In genomic region chr15:92917606-92918407, GRCh38 we compare ENCODE assay signal across 8 cellular contexts. TPM values are rescaled to one million over a fixed set of nuclear protein-coding genes. Genes with fewer than 3 reads are reported as not detected.
DNase-seq lines count a peak whose midpoint lies in the region; TF ChIP-seq lines count a peak whose summit lies in the region.

No MANE protein-coding gene starts in this region.

- H3K36me3 Mint-ChIP-seq in CD8-positive, alpha-beta memory T cell = peaks cover 4 to 57% (median 8%) of the 10 kb centered on the region in 3 donors

- intact Hi-C loops in vagina (cut with DNase I) = loop anchor here (5.0 kb wide), 1 partner anchor 111 kb away; no protein-coding TSS in a partner anchor

- no peaks in the 10 kb centered on the region for H3K36me3 ChIP-seq in CD8-positive, alpha-beta memory T cell (ENCODE audit: insufficient read depth, low read length)
- no peaks in the 10 kb centered on the region for H3K36me3 ChIP-seq in vagina

- peak overlapping the region in 6 of 7 donors; percentile 55 to 79 (median 64) for H3K4me3 Mint-ChIP-seq in CD8-positive, alpha-beta memory T cell

- CTCF ChIA-PET in CD8-positive, alpha-beta memory T cell (lab: Charles Lee) = interaction anchor here (0.6 to 10.5 kb wide), 22 partner anchors 8 to 121 kb away, joined by 3 to 119 read pairs (median 4); partner anchors contain the start of gene CHD2
- CTCF ChIA-PET in HEK293T (lab: Yijun Ruan, JAX) = interaction anchor here (0.6 to 5.7 kb wide), 8 partner anchors 9 to 121 kb away, joined by 3 to 31 read pairs (median 4); partner anchors contain the start of gene CHD2

- H3K4me3 ChIP-seq in CD8-positive, alpha-beta memory T cell (ENCODE audit: low read length) = peak overlapping the region; percentile 25
- peak overlapping the region; percentile 11 to 23 for H3K4me3 ChIP-seq in vagina

- peak overlapping the region; percentile 67 to 100 (median 93) for H3K27ac Mint-ChIP-seq in CD8-positive, alpha-beta memory T cell

- TF ChIP-seq POLR2A in vagina (IDR thresholded peaks at IDR 0.05) = no peak

- POLR2A ChIA-PET in CD8-positive, alpha-beta memory T cell (lab: Charles Lee) = interaction anchor here (0.7 to 6.4 kb wide), 9 partner anchors 9 to 121 kb away, joined by 3 to 60 read pairs (median 4); no protein-coding TSS in a partner anchor
- POLR2A ChIA-PET in HEK293T (lab: Yijun Ruan, JAX) = interaction anchor here (0.9 to 2.7 kb wide), 9 partner anchors 13 to 114 kb away, joined by 3 to 13 read pairs (median 5); partner anchors contain the start of gene CHD2

- peaks cover 74 to 94% (median 90%) of the 10 kb centered on the region in 3 donors for H3K4me1 Mint-ChIP-seq in CD8-positive, alpha-beta memory T cell

- H3K27me3 Mint-ChIP-seq in CD8-positive, alpha-beta memory T cell = peaks cover 0 to 3% of the 10 kb centered on the region in 2 donors

- no peaks in the 10 kb centered on the region for H3K9me3 ChIP-seq in CD8-positive, alpha-beta memory T cell (ENCODE audit: low read length)
- no peaks in the 10 kb centered on the region for H3K9me3 ChIP-seq in vagina

- no peaks in the 10 kb centered on the region for H3K27me3 ChIP-seq in CD8-positive, alpha-beta memory T cell (ENCODE audit: insufficient read depth, low read length, poor library complexity, severe bottlenecking)
- no peaks in the 10 kb centered on the region for H3K27me3 ChIP-seq in vagina

- DNase-seq in CD8-positive, alpha-beta memory T cell = peak; percentile 83 to 93 (median 86)
- DNase-seq in HEK293T (ENCODE audit: extremely low spot score) (peak; percentile 77), NCI-H2029 (lab: John Stamatoyannopoulos, UW) (peak; percentile 79), T-helper 9 cell (peak; percentile 89), astrocyte of the hippocampus (ENCODE audit: low read depth, low spot score) (peak; percentile 97), hepatic stellate cell (ENCODE audit: low spot score) (peak; percentile 74), renal cortical epithelial cell (ENCODE audit: low read depth) (peak; percentile 91), vagina (ENCODE audit: extremely low spot score in 2 of 2) (no peak)

- H3K9me3 Mint-ChIP-seq in CD8-positive, alpha-beta memory T cell = no peaks in the 10 kb centered on the region

- peaks cover 90% of the 10 kb centered on the region for H3K4me1 ChIP-seq in CD8-positive, alpha-beta memory T cell (ENCODE audit: insufficient read depth, low read length)
- H3K4me1 ChIP-seq in vagina = peaks cover 100% of the 10 kb centered on the region

- H3K27ac ChIP-seq in CD8-positive, alpha-beta memory T cell (ENCODE audit: low read depth, low read length) = peak overlapping the region; percentile 20
- peak overlapping the region; percentile 89 for H3K27ac ChIP-seq in vagina

- peak; percentile 92 to 95 (median 92) for TF ChIP-seq CTCF in vagina (IDR thresholded peaks at IDR 0.05)

TF ChIP-seq in HEK293T, 16 proteins besides CTCF, POLR2A, EP300 and RAD21:
- TF ChIP-seq NFRKB (IDR thresholded peaks at IDR 0.05) = peak; percentile 73; the same call in 1 of the 2 replicates
- 0 out of 2 replicates have a peak, but pooled peaks have one; percentile 37 for TF ChIP-seq FOXK2 (IDR thresholded peaks at IDR 0.05)
- no peak for TF ChIP-seq L3MBTL2 (conservative IDR thresholded peaks at IDR 0.05)
- TF ChIP-seq HDGF (IDR thresholded peaks at IDR 0.05; ENCODE audit: borderline replicate concordance) = no peak
- 0 out of 2 replicates have a peak, but pooled peaks have one; percentile 16 for TF ChIP-seq PKNOX1 (IDR thresholded peaks at IDR 0.05)

RNA-seq across cellular contexts. Expression of gene CHD2, which starts 17.7 kb away (rescaled TPM):
- 100 to 1,000 TPM in 1 of 2 experiments, 10 to 100 TPM in 1; 99.0 to 109 TPM for total RNA-seq in CD8-positive, alpha-beta memory T cell
- 80.3 TPM for polyA plus RNA-seq in CD8-positive, alpha-beta memory T cell
- total RNA-seq in renal cortical epithelial cell (35.4 and 92.3 TPM in 2 replicates), vagina (100 TPM)

Comparison
In these comparisons a context has a peak if more than half of its experiments do, and no peak if none do; other contexts are left out.
1. DNase-seq: peak in CD8-positive, alpha-beta memory T cell (5 of 5), HEK293T (single experiment), NCI-H2029 (single experiment), T-helper 9 cell (single experiment), astrocyte of the hippocampus (single experiment), hepatic stellate cell (single experiment) and renal cortical epithelial cell (single experiment); none in vagina (0 of 2).